In genomic region chr20:48826064-48826463, GRCh38 we compare ENCODE assay signal across 8 cellular contexts. TPM values are rescaled to one million over a fixed set of nuclear protein-coding genes. Genes with fewer than 3 reads are reported as not detected.
DNase-seq lines count a peak whose midpoint lies in the region; FAIRE-seq and TF ChIP-seq lines count a peak whose summit lies in the region.

No MANE protein-coding gene starts in this region.

- TF ChIP-seq CTCF in GM12865 (IDR thresholded peaks at IDR 0.05; ENCODE audit: insufficient read depth, low read depth, low read length, missing control alignments), result no peak
- TF ChIP-seq CTCF in Peyer's patch (IDR thresholded peaks at IDR 0.05), result no peak
- TF ChIP-seq CTCF in esophagus squamous epithelium (IDR thresholded peaks at IDR 0.05), result no peak
- TF ChIP-seq CTCF in mammary epithelial cell (conservative IDR thresholded peaks at IDR 0.05 in 1 of 2, IDR thresholded peaks at IDR 0.05 in 1 of 2; ENCODE audit: extremely low read depth in 1 of 2, insufficient read depth in 1 of 2, low read depth in 1 of 2, low read length in 2 of 2), result no peak
- no peak for TF ChIP-seq CTCF in thyroid gland (IDR thresholded peaks at IDR 0.05)

- no peak overlapping the region for H3K9ac ChIP-seq in rectal smooth muscle tissue (ENCODE audit: low read length)
- no peak overlapping the region for H3K9ac ChIP-seq in mammary epithelial cell (ENCODE audit: insufficient read depth, low read length)

- intact Hi-C loops in esophagus squamous epithelium (cut with DNase I) (no loop called here), mammary epithelial cell (cut with micrococcal nuclease) (no loop called here), thyroid gland (cut with DNase I) (loop anchor here (5.0 kb wide), 1 partner anchor 144 kb away; no protein-coding TSS in a partner anchor)

- in situ Hi-C loops in mammary epithelial cell (cut with MboI; ENCODE audit: low sequenced_read_pairs in 2 of 2), result no loop called here

- H3K4me2 ChIP-seq in mammary epithelial cell (ENCODE audit: insufficient read depth, low read depth, low read length), result no peak overlapping the region

- H3K4me3 ChIP-seq in GM12865 (ENCODE audit: low read depth, low read length) (peak overlapping the region; percentile 91), Peyer's patch (peak overlapping the region; percentile 59 to 92 (median 67)), esophagus squamous epithelium (peak overlapping the region; percentile 44 to 76 (median 59)), rectal smooth muscle tissue (ENCODE audit: low read length) (peak overlapping the region; percentile 74), mammary epithelial cell (replicated peaks in 1 of 3; ENCODE audit: insufficient read depth in 1 of 3, low read depth in 2 of 3, low read length in 3 of 3) (no peak overlapping the region), thyroid gland (replicated peaks in 1 of 3) (peak overlapping the region in 1 of 3 donors; percentile 57)

- H2AFZ ChIP-seq in mammary epithelial cell (ENCODE audit: low read depth, low read length), result no peak overlapping the region

- H3K79me2 ChIP-seq in mammary epithelial cell (ENCODE audit: insufficient read depth, low read length), result no peaks in the 10 kb centered on the region

- H3K36me3 ChIP-seq in Peyer's patch, result no peaks in the 10 kb centered on the region
- no peaks in the 10 kb centered on the region for H3K36me3 ChIP-seq in esophagus squamous epithelium
- H3K36me3 ChIP-seq in rectal smooth muscle tissue (ENCODE audit: control insufficient read depth, insufficient read depth, low read length), result no peaks in the 10 kb centered on the region
- H3K36me3 ChIP-seq in mammary epithelial cell (ENCODE audit: insufficient read depth, low read length), result no peaks in the 10 kb centered on the region
- H3K36me3 ChIP-seq in thyroid gland, result no peaks in the 10 kb centered on the region

- DNase-seq in GM12865 (ENCODE audit: low read depth) (no peak), Peyer's patch (no peak), esophagus squamous epithelium (lab: John Stamatoyannopoulos, UW) (no peak), urothelium cell line (ENCODE audit: low spot score) (no peak), mammary epithelial cell (no peak), NCI-H748 treated with DMSO at 0.1 percent for 48 hours (lab: John Stamatoyannopoulos, UW) (no peak), thyroid gland (no peak)

- H3K27ac ChIP-seq in Peyer's patch, result peak overlapping the region; percentile 60 to 92 (median 65)
- H3K27ac ChIP-seq in esophagus squamous epithelium, result peak overlapping the region; percentile 32 to 85 (median 50)
- H3K27ac ChIP-seq in rectal smooth muscle tissue (ENCODE audit: low read depth, low read length), result no peak overlapping the region
- H3K27ac ChIP-seq in mammary epithelial cell (ENCODE audit: insufficient read depth, low read depth, low read length), result no peak overlapping the region
- peak overlapping the region in 1 of 3 donors; percentile 19 for H3K27ac ChIP-seq in thyroid gland

- no peak for FAIRE-seq in urothelium cell line (lab: Jason Lieb, UNC)

- TF ChIP-seq POLR2A in Peyer's patch (IDR thresholded peaks at IDR 0.05), result no peak
- TF ChIP-seq POLR2A in esophagus squamous epithelium (IDR thresholded peaks at IDR 0.05), result no peak
- no peak for TF ChIP-seq POLR2A in thyroid gland (IDR thresholded peaks at IDR 0.05)

- H3K9me3 ChIP-seq in Peyer's patch (no peaks in the 10 kb centered on the region), esophagus squamous epithelium (no peaks in the 10 kb centered on the region), mammary epithelial cell (replicated peaks; ENCODE audit: insufficient read depth, low read length) (no peaks in the 10 kb centered on the region), thyroid gland (no peaks in the 10 kb centered on the region)

- CTCF ChIA-PET in mammary epithelial cell (lab: Charles Lee; ENCODE audit: low non-redundant PET), result no interaction called here

- dilution Hi-C loops in mammary epithelial cell (cut with HindIII; ENCODE audit: low sequenced_read_pairs), result no loop called here

- no peaks in the 10 kb centered on the region for H4K20me1 ChIP-seq in mammary epithelial cell (ENCODE audit: insufficient read depth, low read length)

- BruUV-seq in mammary epithelial cell (replicated peaks; lab: Mats Ljungman, UMichigan), result no TSS peak

- no peaks in the 10 kb centered on the region for H3K27me3 ChIP-seq in Peyer's patch
- peaks cover 0 to 73% (median 6%) of the 10 kb centered on the region in 4 donors for H3K27me3 ChIP-seq in esophagus squamous epithelium
- no peaks in the 10 kb centered on the region for H3K27me3 ChIP-seq in rectal smooth muscle tissue (ENCODE audit: control insufficient read depth, insufficient read depth, low read length)
- peaks cover 16% of the 10 kb centered on the region for H3K27me3 ChIP-seq in mammary epithelial cell (ENCODE audit: insufficient read depth, low read length)
- H3K27me3 ChIP-seq in thyroid gland, result no peaks in the 10 kb centered on the region

- WGBS in esophagus squamous epithelium, 2 donors, result 45 to 79% methylated on average over 2 of the region's 2 CpGs
- WGBS in mammary epithelial cell (ENCODE audit: low coverage, missing lambda C conversion rate), result 78% methylated on average over 2 of the region's 2 CpGs
- 73 to 83% methylated on average over 2 of the region's 2 CpGs for WGBS in thyroid gland, 2 donors

- H3K4me1 ChIP-seq in Peyer's patch, result peaks cover 0 to 23% (median 17%) of the 10 kb centered on the region in 4 donors
- H3K4me1 ChIP-seq in esophagus squamous epithelium, result peaks cover 13 to 73% (median 16%) of the 10 kb centered on the region in 3 donors
- H3K4me1 ChIP-seq in rectal smooth muscle tissue (ENCODE audit: control insufficient read depth, insufficient read depth, low read length), result no peaks in the 10 kb centered on the region
- peaks cover 10% of the 10 kb centered on the region for H3K4me1 ChIP-seq in mammary epithelial cell (ENCODE audit: insufficient read depth, low read length)
- H3K4me1 ChIP-seq in thyroid gland, result peaks cover 22 to 58% of the 10 kb centered on the region in 2 donors

RNA-seq across cellular contexts. Expression of gene PREX1, which starts 1.7 kb away (rescaled TPM):
- total RNA-seq in Peyer's patch (100 to 1,000 TPM in 1 of 4 donors, 10 to 100 TPM in 2, 1 to 10 TPM in 1; 9.9 to 150 (median 18.4) TPM), esophagus squamous epithelium (10 to 100 TPM in 2 of 4 donors, 1 to 10 TPM in 2; 4.9 to 25.9 (median 8.9) TPM), mammary epithelial cell (under 1 TPM in 1 of 2 donors, not detected in 1; 0.17 TPM), thyroid gland (10 to 100 TPM; 10.2 to 42.7 (median 18.7) TPM)
- 0.06 TPM for polyA plus RNA-seq in mammary epithelial cell
- polyA minus RNA-seq in mammary epithelial cell, result not detected

Comparison
In these comparisons a context has a peak if more than half of its experiments do, and no peak if none do; other contexts are left out.
1. H3K4me3 ChIP-seq: peak in GM12865 (single experiment), Peyer's patch (4 of 4), esophagus squamous epithelium (4 of 4) and rectal smooth muscle tissue (single experiment); none in mammary epithelial cell (0 of 3).
2. H3K27ac ChIP-seq: peak in Peyer's patch (4 of 4) and esophagus squamous epithelium (4 of 4); none in rectal smooth muscle tissue (single experiment) and mammary epithelial cell (single experiment).
3. RNA of gene PREX1, which starts 1.7 kb away (total RNA-seq): 10.2 to 42.7 TPM in thyroid gland, 9.9 to 150 TPM in Peyer's patch and 4.9 to 25.9 TPM in esophagus squamous epithelium; 0.17 TPM in mammary epithelial cell; every median in the first group is over 4 times any median in the second.